In genomic region chr7:94655562-94655883, GRCh38 we compare ENCODE assay signal across 8 cellular contexts. TPM values are rescaled to one million over a fixed set of nuclear protein-coding genes. Genes with fewer than 3 reads are reported as not detected.
DNase-seq lines count a peak whose midpoint lies in the region; ATAC-seq, FAIRE-seq and TF ChIP-seq lines count a peak whose summit lies in the region.

No MANE protein-coding gene starts in this region.

- H3K27me3 ChIP-seq in esophagus squamous epithelium (peaks cover 0 to 66% (median 7%) of the 10 kb centered on the region in 4 donors), pancreas (peaks cover 0 to 27% (median 5%) of the 10 kb centered on the region in 4 donors)

- H3K27ac Mint-ChIP-seq in Calu3 (ENCODE audit: unreplicated experiment), result peak overlapping the region; percentile 73

- peaks cover 0 to 8% (median 0%) of the 10 kb centered on the region in 3 donors for H3K9me3 ChIP-seq in esophagus squamous epithelium
- H3K9me3 ChIP-seq in pancreas, result no peaks in the 10 kb centered on the region

- no peak for ATAC-seq in pancreas

- peaks cover 31% of the 10 kb centered on the region for H3K36me3 Mint-ChIP-seq in Calu3 (ENCODE audit: insufficient read depth, unreplicated experiment)

- H3K9me3 Mint-ChIP-seq in Calu3 (ENCODE audit: low read depth, unreplicated experiment), result no peaks in the 10 kb centered on the region

- POLR2A ChIA-PET in RWPE1 (lab: Yijun Ruan, JAX; ENCODE audit: low non-redundant PET), result no interaction called here

- H3K27me3 Mint-ChIP-seq in Calu3 (ENCODE audit: unreplicated experiment), result no peaks in the 10 kb centered on the region

- peak overlapping the region; percentile 91 for H3K4me3 Mint-ChIP-seq in Calu3 (ENCODE audit: low read depth, unreplicated experiment)

- H3K4me1 ChIP-seq in esophagus squamous epithelium (peaks cover 10 to 41% (median 12%) of the 10 kb centered on the region in 3 donors), pancreas (peaks cover 0 to 7% (median 0%) of the 10 kb centered on the region in 3 donors)

- H3K36me3 ChIP-seq in esophagus squamous epithelium (no peaks in the 10 kb centered on the region), pancreas (no peaks in the 10 kb centered on the region)

- peaks cover under 1% of the 10 kb centered on the region for H3K4me1 Mint-ChIP-seq in Calu3 (ENCODE audit: low read depth, unreplicated experiment)

- CTCF ChIA-PET in Calu3 (lab: Charles Lee) (interaction anchor here (0.6 to 0.7 kb wide), 5 partner anchors 54 to 522 kb away, joined by 3 to 7 read pairs (median 4); no protein-coding TSS in a partner anchor), RWPE1 (lab: Yijun Ruan, JAX) (interaction anchor here (0.5 to 2.9 kb wide), 4 partner anchors 45 to 256 kb away, joined by 4 to 23 read pairs (median 4); no protein-coding TSS in a partner anchor)

- H3K27ac ChIP-seq in RWPE1 (peak overlapping the region; percentile 78), esophagus squamous epithelium (peak overlapping the region; percentile 44 to 85 (median 72)), pancreas (peak overlapping the region; percentile 15 to 67 (median 57))

- TF ChIP-seq CTCF in Calu3 (IDR thresholded peaks at IDR 0.05; ENCODE audit: unreplicated experiment) (no peak), RWPE1 (conservative IDR thresholded peaks at IDR 0.05; ENCODE audit: low read depth) (no peak), esophagus squamous epithelium (IDR thresholded peaks at IDR 0.05) (no peak), pancreas (IDR thresholded peaks at IDR 0.05) (no peak), D721Med (IDR thresholded peaks at IDR 0.05; ENCODE audit: insufficient read depth, missing control alignments) (no peak)

- no TSS peak for BruUV-seq in Calu3 (replicated peaks; lab: Mats Ljungman, UMichigan)

- intact Hi-C loops in Calu3 (cut with micrococcal nuclease; ENCODE audit: unreplicated experiment) (loop anchor here (5.0 to 10.0 kb wide), 4 partner anchors 42 to 389 kb away; partner anchors contain the start of gene PPP1R9A), esophagus squamous epithelium (cut with DNase I) (no loop called here), pancreas (cut with DNase I) (no loop called here)

- TF ChIP-seq POLR2A in esophagus squamous epithelium (IDR thresholded peaks at IDR 0.05), result no peak

- H3K4me3 ChIP-seq in esophagus squamous epithelium, result peak overlapping the region; percentile 24 to 73 (median 56)
- peak overlapping the region; percentile 16 to 52 (median 34) for H3K4me3 ChIP-seq in pancreas

- no peak for DNase-seq in Calu3
- no peak for DNase-seq in RWPE1 (ENCODE audit: low spot score)
- no peak for DNase-seq in esophagus squamous epithelium (lab: John Stamatoyannopoulos, UW)
- DNase-seq in pancreas, result peak in 2 of 6 donors; percentile 18 to 57
- no peak for DNase-seq in MV-4-11 (lab: John Stamatoyannopoulos, UW)
- no peak for DNase-seq in D721Med (ENCODE audit: insufficient read length, low spot score)
- no peak for DNase-seq in T1000 (lab: John Stamatoyannopoulos, UW)
- DNase-seq in stimulated activated CD8-positive, alpha-beta memory T cell treated with anti-CD3 and anti-CD28 coated beads, Interleukin-4, amount 100 ng/mL, for 48 hours, result no peak

- WGBS in esophagus squamous epithelium, 2 donors, result 2 to 3% methylated on average over 6 to 19 of the region's 19 CpGs
- WGBS in pancreas, 2 donors, result 2% methylated on average over 18 to 19 of the region's 19 CpGs

- FAIRE-seq in pancreas (lab: Jason Lieb, UNC) (no peak), D721Med (lab: Jason Lieb, UNC) (no peak)

RNA-seq across cellular contexts. Expression of gene SGCE, which starts 0.4 kb away (rescaled TPM):
- total RNA-seq in Calu3 (2022) (29.3 and 33.8 TPM in 2 replicates), esophagus squamous epithelium (10 to 100 TPM in 2 of 4 donors, 1 to 10 TPM in 1, under 1 TPM in 1; 0.38 to 44.8 (median 13.2) TPM), pancreas (10 to 100 TPM; 13.0 to 24.6 (median 15.8) TPM)
- polyA plus RNA-seq in pancreas, result 10 to 100 TPM in 1 of 2 donors, 1 to 10 TPM in 1; 9.8 to 38.5 TPM
